8 cellular contexts compared by ENCODE assay signal in genomic region chr7:33107136-33108066, GRCh38. TPM values are rescaled to one million over a fixed set of nuclear protein-coding genes. Genes with fewer than 3 reads are reported as not detected.
DNase-seq lines count a peak whose midpoint lies in the region; ATAC-seq and TF ChIP-seq lines count a peak whose summit lies in the region.

No MANE protein-coding gene starts in this region.

- peak overlapping the region; percentile 59 for H3K27ac ChIP-seq in osteoblast (ENCODE audit: low read depth, low read length)

- peaks cover 19% of the 10 kb centered on the region for H4K20me1 ChIP-seq in osteoblast (ENCODE audit: insufficient read depth, low read length)

- no peaks in the 10 kb centered on the region for H3K27me3 Mint-ChIP-seq in activated naive CD4-positive, alpha-beta T cell treated with anti-CD3 and anti-CD28 coated beads for 36 hours (ENCODE audit: low read depth)

- no peaks in the 10 kb centered on the region for H3K9me3 Mint-ChIP-seq in activated naive CD4-positive, alpha-beta T cell treated with anti-CD3 and anti-CD28 coated beads for 36 hours

- TF ChIP-seq POLR2A in GM18505 (IDR thresholded peaks at IDR 0.05; ENCODE audit: borderline replicate concordance, extremely low read depth, insufficient read depth, insufficient read length): no peak

- no peaks in the 10 kb centered on the region for H3K27me3 ChIP-seq in osteoblast (ENCODE audit: insufficient read depth, low read length)

- no peaks in the 10 kb centered on the region for H3K9me3 ChIP-seq in osteoblast (ENCODE audit: low read depth, low read length)

- H3K27ac Mint-ChIP-seq in activated naive CD4-positive, alpha-beta T cell treated with anti-CD3 and anti-CD28 coated beads for 36 hours: no peak overlapping the region

- H3K4me3 Mint-ChIP-seq in activated naive CD4-positive, alpha-beta T cell treated with anti-CD3 and anti-CD28 coated beads for 36 hours: peak overlapping the region; percentile 88

- peaks cover 12% of the 10 kb centered on the region for H3K36me3 ChIP-seq in osteoblast (ENCODE audit: insufficient read depth, low read length)

- TF ChIP-seq CTCF in HFF-Myc (IDR thresholded peaks at IDR 0.05; ENCODE audit: low read depth, low read length, missing control alignments) (peak; percentile 40), fibroblast of villous mesenchyme (IDR thresholded peaks at IDR 0.05; ENCODE audit: insufficient read depth, low read depth, low read length) (peak; percentile 48), osteoblast (IDR thresholded peaks at IDR 0.05; ENCODE audit: extremely low read depth, low read depth, low read length) (peak; percentile 60)

- H3K4me1 Mint-ChIP-seq in activated naive CD4-positive, alpha-beta T cell treated with anti-CD3 and anti-CD28 coated beads for 36 hours (ENCODE audit: low read depth): peaks cover 39% of the 10 kb centered on the region

- CTCF ChIA-PET in activated naive CD4-positive, alpha-beta T cell treated with anti-CD3 and anti-CD28 coated beads for 36 hours (lab: Charles Lee): interaction anchor here (0.5 to 5.2 kb wide), 31 partner anchors 9 to 729 kb away, joined by 3 to 43 read pairs (median 5); no protein-coding TSS in a partner anchor

- intact Hi-C loops in activated naive CD4-positive, alpha-beta T cell treated with anti-CD3 and anti-CD28 coated beads for 36 hours (cut with micrococcal nuclease): loop anchor here (1.0 to 2.0 kb wide), 6 partner anchors 143 to 617 kb away; partner anchors contain the start of gene LSM5

- peak overlapping the region; percentile 97 for H3K4me2 ChIP-seq in osteoblast (ENCODE audit: insufficient read depth, low read length)

- DNase-seq in activated naive CD4-positive, alpha-beta T cell treated with anti-CD3 and anti-CD28 coated beads for 36 hours: peak; percentile 64
- no peak for DNase-seq in activated naive CD4-positive, alpha-beta T cell treated with Interleukin-2 at 50 U/mL for 16 hours
- DNase-seq in HFF-Myc (ENCODE audit: extremely low read depth, low read depth) (no peak), NCI-H1694 treated with DMSO at 0.1 percent for 48 hours (lab: John Stamatoyannopoulos, UW) (peak; percentile 3), fibroblast of villous mesenchyme (ENCODE audit: low read depth) (peak; percentile 62), osteoblast (ENCODE audit: insufficient read length, low spot score, missing footprints) (no peak)
- DNase-seq in activated T-cell treated with anti-CD3 and anti-CD28 coated beads, Interleukin-2, amount 50 U/mL, for 1 hour: peak; percentile 27

- H3K79me2 ChIP-seq in osteoblast (ENCODE audit: insufficient read depth, low read length): peaks cover 65% of the 10 kb centered on the region

- ATAC-seq in GM18505 (IDR thresholded peaks at IDR 0.05; ENCODE audit: unreplicated experiment): no peak

- H3K4me1 ChIP-seq in osteoblast (ENCODE audit: insufficient read depth, low read length): peaks cover 22% of the 10 kb centered on the region

- H2AFZ ChIP-seq in osteoblast (ENCODE audit: low read length): no peak overlapping the region

- peak overlapping the region; percentile 82 for H3K4me3 ChIP-seq in HFF-Myc (replicated peaks; ENCODE audit: low read depth, low read length)
- H3K4me3 ChIP-seq in fibroblast of villous mesenchyme (ENCODE audit: low read depth, low read length): peak overlapping the region; percentile 80
- peak overlapping the region; percentile 87 for H3K4me3 ChIP-seq in osteoblast (ENCODE audit: insufficient read depth, low read length)

- H3K36me3 Mint-ChIP-seq in activated naive CD4-positive, alpha-beta T cell treated with anti-CD3 and anti-CD28 coated beads for 36 hours (ENCODE audit: low read depth): no peaks in the 10 kb centered on the region

RNA-seq across cellular contexts. Expression of gene RP9, which starts 1.8 kb away (rescaled TPM):
- total RNA-seq in activated naive CD4-positive, alpha-beta T cell treated with anti-CD3 and anti-CD28 coated beads for 36 hours: 10 to 100 TPM; 14.2 to 17.6 TPM
- total RNA-seq in fibroblast of villous mesenchyme: 8.2 and 10.3 TPM in 2 replicates
- 6.5 and 10.3 TPM in 2 replicates for total RNA-seq in osteoblast

RNA-seq across cellular contexts. Expression of gene BBS9, which starts 22.0 kb away (rescaled TPM):
- total RNA-seq in activated naive CD4-positive, alpha-beta T cell treated with anti-CD3 and anti-CD28 coated beads for 36 hours: 1 to 10 TPM; 7.0 to 7.4 TPM
- 20.7 and 22.9 TPM in 2 replicates for total RNA-seq in fibroblast of villous mesenchyme
- 33.3 and 39.8 TPM in 2 replicates for total RNA-seq in osteoblast

RNA-seq across cellular contexts. Expression of gene NT5C3A, which starts 44.8 kb away (rescaled TPM):
- 10 to 100 TPM; 39.5 to 40.9 TPM for total RNA-seq in activated naive CD4-positive, alpha-beta T cell treated with anti-CD3 and anti-CD28 coated beads for 36 hours
- total RNA-seq in fibroblast of villous mesenchyme (18.4 and 23.3 TPM in 2 replicates), osteoblast (24.2 and 25.0 TPM in 2 replicates)

Comparison
In these comparisons a context has a peak if more than half of its experiments do, and no peak if none do; other contexts are left out.
1. DNase-seq: peak in activated naive CD4-positive, alpha-beta T cell treated with anti-CD3 and anti-CD28 coated beads for 36 hours (single experiment), NCI-H1694 treated with DMSO at 0.1 percent for 48 hours (single experiment), activated T-cell treated with anti-CD3 and anti-CD28 coated beads, Interleukin-2, amount 50 U/mL, for 1 hour (single experiment) and fibroblast of villous mesenchyme (single experiment); none in activated naive CD4-positive, alpha-beta T cell treated with Interleukin-2 at 50 U/mL for 16 hours (single experiment), HFF-Myc (single experiment) and osteoblast (single experiment).
2. Peak in every context shown above with its lines, with median percentiles within 50 percentile points of each other: H3K4me3 ChIP-seq and CTCF ChIP-seq.